Comparison of ENCODE assay signal across 8 cellular contexts in the genomic region with DNA sequence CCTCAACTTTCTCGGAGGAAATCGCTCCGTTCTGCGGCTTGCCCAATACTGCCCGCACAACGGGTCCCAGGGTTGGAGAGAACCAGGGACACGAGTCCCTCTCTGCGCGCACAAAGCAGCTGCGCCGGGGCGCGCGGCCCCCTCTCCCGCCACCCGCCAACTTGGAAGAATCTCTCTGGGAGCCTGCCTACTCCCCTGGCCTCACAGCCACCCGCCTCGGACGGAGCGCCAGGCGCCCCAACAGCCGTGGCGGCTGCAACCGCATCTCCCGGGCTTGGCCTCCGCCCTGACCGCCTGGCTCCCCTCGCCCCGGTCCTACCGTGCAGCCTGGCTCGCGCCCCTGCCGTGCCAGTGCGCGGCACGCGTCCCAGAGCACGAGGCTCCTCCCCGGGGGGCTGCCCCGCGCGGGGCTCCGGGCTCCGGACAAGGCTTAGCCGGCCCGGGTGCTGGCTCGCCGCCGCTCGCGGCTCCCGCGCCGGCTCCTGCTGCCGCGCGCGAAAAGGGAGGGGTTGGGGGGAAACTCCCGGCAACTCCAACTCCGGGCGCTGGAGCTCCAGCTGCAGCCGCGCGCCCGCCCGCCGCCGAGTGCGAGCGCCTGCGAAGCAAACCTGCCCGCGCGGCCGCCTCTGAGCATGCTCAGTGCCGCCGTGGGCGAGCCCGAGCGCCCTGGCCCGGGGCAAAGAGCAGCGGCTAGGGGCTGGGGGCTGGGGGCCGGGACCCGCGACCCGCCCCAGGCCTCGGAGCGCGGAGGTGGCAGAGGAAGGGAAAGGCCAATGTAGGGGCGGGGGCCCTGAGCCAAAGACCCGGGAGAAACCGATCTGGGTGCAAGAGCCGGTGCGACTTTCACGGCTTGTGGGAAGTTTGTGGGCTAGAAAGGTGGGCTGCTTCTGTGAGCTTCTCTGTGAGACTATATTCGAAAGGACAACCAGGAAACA. TPM values are rescaled to one million over a fixed set of nuclear protein-coding genes. Genes with fewer than 3 reads are reported as not detected.
A peak's percentile ranks its signal among the peaks of the same experiment; 100 is the strongest.
DNase-seq lines count a peak whose midpoint lies in the region; ATAC-seq, FAIRE-seq and TF ChIP-seq lines count a peak whose summit lies in the region.

TSS of gene STXBP6 (minus strand) at position 589 of the 935 bp plus-strand sequence. CDS start 75,329 bp downstream, outside the sequence.

- H3K27ac ChIP-seq in A549 (peak within 1 kb of the TSS; percentile 61 to 84), HUES64 (ENCODE audit: low read depth, low read length) (no peak within 1 kb of the TSS), subcutaneous abdominal adipose tissue (ENCODE audit: low read depth, low read length) (peak within 1 kb of the TSS; percentile 67)

- H3K4me2 ChIP-seq in A549, result peak within 1 kb of the TSS; percentile 97

- CTCF ChIA-PET in A549 (lab: Yijun Ruan, JAX) (interaction anchor here (1.2 kb wide), 1 partner anchor 303 kb away, joined by 3 read pairs; no protein-coding TSS in a partner anchor), GM10248 (lab: Yijun Ruan, JAX) (no interaction called here), T-cell (lab: Charles Lee) (no interaction called here)

- peak within 1 kb of the TSS; percentile 56 to 68 (median 65) for H3K4me3 Mint-ChIP-seq in T-cell

- no peak for FAIRE-seq in A549 (lab: Jason Lieb, UNC)

- no peaks in the 10 kb centered on the region for H3K9me3 Mint-ChIP-seq in T-cell

- H3K27me3 Mint-ChIP-seq in T-cell, result peaks cover 58 to 65% of the 10 kb centered on the region in 2 donors

- ATAC-seq in A549, result peak; percentile 83 to 95
- peak in 1 of 4 experiments; percentile 34 for ATAC-seq in T-cell (replicated peaks in 1 of 4)
- no peak for ATAC-seq in GM21390 (IDR thresholded peaks at IDR 0.05; ENCODE audit: unreplicated experiment)

- no peak for TF ChIP-seq POLR2A in A549 (IDR thresholded peaks at IDR 0.05; ENCODE audit: low read length)

- no peaks in the 10 kb centered on the region for H3K9me3 ChIP-seq in A549
- H3K9me3 ChIP-seq in HUES64 (ENCODE audit: insufficient read depth, low read depth, low read length), result no peaks in the 10 kb centered on the region
- H3K9me3 ChIP-seq in subcutaneous abdominal adipose tissue (ENCODE audit: control insufficient read depth in 5 of 5, low read length in 5 of 5), result no peaks in the 10 kb centered on the region

- H3K9ac ChIP-seq in HUES64 (ENCODE audit: low read depth, low read length) (peak within 1 kb of the TSS; percentile 71), subcutaneous abdominal adipose tissue (ENCODE audit: low read length in 5 of 5) (peak within 1 kb of the TSS in 4 of 5 donors; percentile 56 to 68 (median 62))

- peaks cover 9 to 15% (median 13%) of the 10 kb centered on the region in 3 donors for H3K4me1 Mint-ChIP-seq in T-cell

- no peak for TF ChIP-seq RAD21 in A549 (conservative IDR thresholded peaks at IDR 0.05 in 1 of 2, IDR thresholded peaks at IDR 0.05 in 1 of 2)

- peaks cover 70% of the 10 kb centered on the region for H3K27me3 ChIP-seq in HUES64 (ENCODE audit: insufficient read depth, low read length)
- peaks cover 0 to 12% (median 5%) of the 10 kb centered on the region in 5 donors for H3K27me3 ChIP-seq in subcutaneous abdominal adipose tissue (ENCODE audit: control insufficient read depth in 5 of 5, insufficient read depth in 4 of 5, low read length in 5 of 5)

- POLR2A ChIA-PET in A549 (lab: Yijun Ruan, JAX), result no interaction called here
- POLR2A ChIA-PET in GM10248 (lab: Yijun Ruan, JAX), result no interaction called here
- POLR2A ChIA-PET in T-cell (lab: Charles Lee), result no interaction called here

- H3K36me3 ChIP-seq in HUES64 (ENCODE audit: insufficient read depth, low read length), result no peaks in the 10 kb centered on the region
- H3K36me3 ChIP-seq in subcutaneous abdominal adipose tissue (ENCODE audit: control insufficient read depth in 5 of 5, insufficient read depth in 5 of 5, low read length in 5 of 5), result no peaks in the 10 kb centered on the region

- TF ChIP-seq CTCF in A549 (IDR thresholded peaks at IDR 0.05) (no peak), GM10248 (IDR thresholded peaks at IDR 0.05; ENCODE audit: control extremely low read depth, extremely low read depth, low read depth, missing control alignments) (no peak)

- no peak within 1 kb of the TSS for H3K27ac Mint-ChIP-seq in T-cell

- TF ChIP-seq EP300 in A549 (IDR thresholded peaks at IDR 0.05), result no peak

- 3% methylated on average over 34 of the region's 96 CpGs for WGBS in A549 (ENCODE audit: missing lambda C conversion rate)
- WGBS in HUES64, result under 1% methylated on average over 96 of the region's 96 CpGs

- DNase-seq in A549 (ENCODE audit: low read depth in 1 of 2, low spot score in 1 of 2) (peak; percentile 11 to 35), GM10248 (ENCODE audit: extremely low spot score) (peak; percentile 34), T-cell (no peak), epidermal melanocyte (ENCODE audit: insufficient read length, low spot score) (peak; percentile 47), lung microvascular endothelial cell (ENCODE audit: low read depth in 2 of 2) (peak; percentile 47 to 60)

- H3K36me3 Mint-ChIP-seq in T-cell, result no peaks in the 10 kb centered on the region

- H3K4me3 ChIP-seq in A549, result peak within 1 kb of the TSS; percentile 68
- H3K4me3 ChIP-seq in HUES64 (ENCODE audit: low read length), result peak within 1 kb of the TSS; percentile 69
- H3K4me3 ChIP-seq in subcutaneous abdominal adipose tissue (ENCODE audit: low read depth in 1 of 5, low read length in 5 of 5), result peak within 1 kb of the TSS; percentile 73 to 83 (median 78)

- H3K4me1 ChIP-seq in A549 (peaks cover 7% of the 10 kb centered on the region; the same call in 1 of the 3 replicates), HUES64 (ENCODE audit: insufficient read depth, low read length) (peaks cover 25% of the 10 kb centered on the region), subcutaneous abdominal adipose tissue (ENCODE audit: control insufficient read depth in 5 of 5, insufficient read depth in 5 of 5, low read length in 5 of 5) (peaks cover 3 to 34% (median 23%) of the 10 kb centered on the region in 5 donors)

TF ChIP-seq in A549, 52 proteins besides CTCF, POLR2A, EP300 and RAD21:
- TF ChIP-seq REST (IDR thresholded peaks at IDR 0.05) (no peak), CBX8 (IDR thresholded peaks at IDR 0.05) (no peak), TP53 (CRISPR knock-in tag; IDR thresholded peaks at IDR 0.05) (no peak), MAX (IDR thresholded peaks at IDR 0.05) (peak; percentile 58)
- TF ChIP-seq, protein P1, sequence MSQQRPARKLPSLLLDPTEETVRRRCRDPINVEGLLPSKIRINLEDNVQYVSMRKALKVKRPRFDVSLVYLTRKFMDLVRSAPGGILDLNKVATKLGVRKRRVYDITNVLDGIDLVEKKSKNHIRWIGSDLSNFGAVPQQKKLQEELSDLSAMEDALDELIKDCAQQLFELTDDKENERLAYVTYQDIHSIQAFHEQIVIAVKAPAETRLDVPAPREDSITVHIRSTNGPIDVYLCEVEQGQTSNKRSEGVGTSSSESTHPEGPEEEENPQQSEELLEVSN (IDR thresholded peaks at IDR 0.05; ENCODE audit: borderline replicate concordance, low read depth), result 0 out of 2 replicates have a peak, but pooled peaks have one; percentile 60
- TF ChIP-seq, protein P2, sequence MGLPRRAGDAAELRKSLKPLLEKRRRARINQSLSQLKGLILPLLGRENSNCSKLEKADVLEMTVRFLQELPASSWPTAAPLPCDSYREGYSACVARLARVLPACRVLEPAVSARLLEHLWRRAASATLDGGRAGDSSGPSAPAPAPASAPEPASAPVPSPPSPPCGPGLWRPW (IDR thresholded peaks at IDR 0.05), result no peak

RNA-seq across cellular contexts. Expression of gene STXBP6, which starts in this region (rescaled TPM):
- 4.6 and 6.3 TPM in 2 replicates for polyA plus RNA-seq in A549 (2011; rRNA removed)
- polyA plus RNA-seq in A549 (2012; cell fraction: cytosol; rRNA removed), result 2.9 and 3.4 TPM in 2 replicates
- 1.7 and 1.8 TPM in 2 replicates for polyA plus RNA-seq in A549 (2012; cell fraction: nucleus; rRNA removed)
- polyA plus RNA-seq in A549 (2017; fragmentation: RNase III; extraction: RNeasy Plus Mini Kit Qiagen cat#74134 plus additional on column Dnase treatment), result 1.6 to 2.1 TPM (median 1.7 TPM) in 3 replicates
- 3.2 and 4.3 TPM in 2 replicates for polyA minus RNA-seq in A549 (2011; rRNA and poly(A)+ RNA removed)
- polyA plus RNA-seq in HUES64 (2013, experiment 1 of 2), result 5.5 TPM
- 4.4 TPM for polyA plus RNA-seq in HUES64 (2013, experiment 2 of 2)
- total RNA-seq in T-cell, result under 1 TPM in 1 of 5 donors, not detected in 4; 0.25 TPM
- 6.3 and 16.9 TPM in 2 replicates for total RNA-seq in lung microvascular endothelial cell

Comparison
In these comparisons a context has a peak if more than half of its experiments do, and no peak if none do; other contexts are left out.
1. DNase-seq: peak in A549 (2 of 2), GM10248 (single experiment), epidermal melanocyte (single experiment) and lung microvascular endothelial cell (2 of 2); none in T-cell (0 of 34).
2. Peak in every context shown above with its lines, with median percentiles within 50 percentile points of each other: H3K4me3 ChIP-seq.